ENCODE assay signal across 1 cellular context in genomic region chr4:7957113-7957656, GRCh38.
TF ChIP-seq lines count a peak whose summit lies in the region.

No MANE protein-coding gene starts in this region.

TF ChIP-seq in HepG2, 621 proteins besides CTCF, POLR2A, EP300 and RAD21:
- no peak for TF ChIP-seq ADNP (CRISPR knock-in tag; IDR thresholded peaks at IDR 0.05)
- TF ChIP-seq SIN3A (IDR thresholded peaks at IDR 0.05; ENCODE audit: borderline replicate concordance, low read depth, low read length) = no peak
- TF ChIP-seq, protein P1, sequence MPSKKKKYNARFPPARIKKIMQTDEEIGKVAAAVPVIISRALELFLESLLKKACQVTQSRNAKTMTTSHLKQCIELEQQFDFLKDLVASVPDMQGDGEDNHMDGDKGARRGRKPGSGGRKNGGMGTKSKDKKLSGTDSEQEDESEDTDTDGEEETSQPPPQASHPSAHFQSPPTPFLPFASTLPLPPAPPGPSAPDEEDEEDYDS (CRISPR knock-in tag; IDR thresholded peaks at IDR 0.05) = no peak
- TF ChIP-seq ZFP37 (CRISPR knock-in tag; IDR thresholded peaks at IDR 0.05; ENCODE audit: borderline replicate concordance) = no peak
- no peak for TF ChIP-seq MLLT10 (CRISPR knock-in tag; IDR thresholded peaks at IDR 0.05)
- no peak for TF ChIP-seq DPF2 (CRISPR knock-in tag; IDR thresholded peaks at IDR 0.05; ENCODE audit: borderline replicate concordance, low read depth)
- no peak for TF ChIP-seq SRF (IDR thresholded peaks at IDR 0.05; ENCODE audit: low read depth, low read length)
- no peak for TF ChIP-seq ZNF766 (CRISPR knock-in tag; IDR thresholded peaks at IDR 0.05; ENCODE audit: borderline replicate concordance)
